8 cellular contexts compared by ENCODE assay signal in genomic region chr5:36878421-36879088, GRCh38. TPM values are rescaled to one million over a fixed set of nuclear protein-coding genes. Genes with fewer than 3 reads are reported as not detected.
DNase-seq lines count a peak whose midpoint lies in the region; ATAC-seq and TF ChIP-seq lines count a peak whose summit lies in the region.

No MANE protein-coding gene starts in this region.

- peak overlapping the region; percentile 86 for H3K27ac Mint-ChIP-seq in GM23338

- H2AFZ ChIP-seq in GM23338 = no peak overlapping the region

- peak; percentile 49 for DNase-seq in AG08396 (ENCODE audit: low spot score)
- DNase-seq in GM23338 (ENCODE audit: low spot score) = peak; percentile 84
- DNase-seq in Panc1 (ENCODE audit: low read depth, low spot score) = no peak
- peak in 1 of 10 donors; percentile 30 for DNase-seq in dorsolateral prefrontal cortex
- DNase-seq in MV-4-11 (lab: John Stamatoyannopoulos, UW) = no peak

- H3K27me3 ChIP-seq in GM23338 (ENCODE audit: insufficient read depth) = no peaks in the 10 kb centered on the region
- H3K27me3 ChIP-seq in Panc1 (ENCODE audit: control insufficient read depth, insufficient read depth, low read length) = no peaks in the 10 kb centered on the region
- no peaks in the 10 kb centered on the region for H3K27me3 ChIP-seq in dorsolateral prefrontal cortex
- no peaks in the 10 kb centered on the region for H3K27me3 ChIP-seq in mononuclear cell (ENCODE audit: insufficient read depth, low read length)

- H3K9me3 Mint-ChIP-seq in GM23338 = no peaks in the 10 kb centered on the region

- BruUV-seq in Panc1 (replicated peaks; lab: Mats Ljungman, UMichigan) = no TSS peak

- peaks cover 2% of the 10 kb centered on the region for H3K27me3 Mint-ChIP-seq in GM23338 (ENCODE audit: insufficient read depth, low read depth, poor library complexity)

- in situ Hi-C loops in Panc1 (cut with HindIII; ENCODE audit: low pct_unique_long_range_greater_than_20kb, low sequenced_read_pairs) = no loop called here

- TF ChIP-seq CTCF in GM23338 (conservative IDR thresholded peaks at IDR 0.05; ENCODE audit: low read depth in 2 of 2) = no peak
- no peak for TF ChIP-seq CTCF in Panc1 (IDR thresholded peaks at IDR 0.05)
- TF ChIP-seq CTCF in dorsolateral prefrontal cortex (IDR thresholded peaks at IDR 0.05 in 54 of 56, conservative IDR thresholded peaks at IDR 0.05 in 2 of 56; ENCODE audit: low read depth in 1 of 56, partially characterized antibody in 56 of 56) = no peak

- ATAC-seq in GM23338 (peak; percentile 48), Panc1 (peak; percentile 17; the same call in 1 of the 2 replicates), GM18861 (IDR thresholded peaks at IDR 0.05; ENCODE audit: unreplicated experiment) (no peak), HG03108 (IDR thresholded peaks at IDR 0.05; ENCODE audit: unreplicated experiment) (no peak)

- H3K79me2 ChIP-seq in GM23338 (replicated peaks; ENCODE audit: insufficient read depth) = peaks cover 86% of the 10 kb centered on the region

- H4K20me1 ChIP-seq in GM23338 (replicated peaks; ENCODE audit: insufficient read depth) = peaks cover 31% of the 10 kb centered on the region

- H3K9me3 ChIP-seq in Panc1 (ENCODE audit: control insufficient read depth, insufficient read depth, low read depth, low read length) = no peaks in the 10 kb centered on the region
- no peaks in the 10 kb centered on the region for H3K9me3 ChIP-seq in mononuclear cell (ENCODE audit: low read depth, low read length)

- H3K4me2 ChIP-seq in GM23338 = peak overlapping the region; percentile 84

- H3K36me3 ChIP-seq in GM23338 (ENCODE audit: insufficient read depth) = no peaks in the 10 kb centered on the region
- peaks cover 3% of the 10 kb centered on the region; the same call in 1 of the 2 replicates for H3K36me3 ChIP-seq in Panc1 (ENCODE audit: control insufficient read depth, insufficient read depth, low read length)

- peaks cover 26% of the 10 kb centered on the region; the same call in 2 of the 3 replicates for H3K4me1 Mint-ChIP-seq in GM23338

- H3K4me3 ChIP-seq in GM23338 = peak overlapping the region; percentile 86
- H3K4me3 ChIP-seq in Panc1 (ENCODE audit: low read depth in 2 of 2, low read length in 2 of 2) = peak overlapping the region; percentile 92 to 96
- H3K4me3 ChIP-seq in dorsolateral prefrontal cortex = peak overlapping the region; percentile 56 to 98 (median 88)
- H3K4me3 ChIP-seq in mononuclear cell (ENCODE audit: low read length) = peak overlapping the region; percentile 96

- peak overlapping the region; percentile 98 for H3K4me3 Mint-ChIP-seq in GM23338

- no peaks in the 10 kb centered on the region for H3K36me3 Mint-ChIP-seq in GM23338 (ENCODE audit: low read depth)

- POLR2A ChIA-PET in Panc1 (lab: Charles Lee) = no interaction called here

- CTCF ChIA-PET in Panc1 (lab: Charles Lee) = no interaction called here

- intact Hi-C loops in Panc1 (cut with micrococcal nuclease; ENCODE audit: unreplicated experiment) (loop anchor here (5.0 to 10.0 kb wide), 2 partner anchors 69 to 116 kb away; no protein-coding TSS in a partner anchor), dorsolateral prefrontal cortex (cut with DNase I) (loop anchor here (5.0 to 10.0 kb wide), 6 partner anchors 126 to 1679 kb away; partner anchors contain the start of genes NADK2 (in 2 of the 2), LIFR (in 1 of the 2), NUP155 (in 1 of the 2) and WDR70 (in 1 of the 2))

- H3K9me2 ChIP-seq in GM23338 (ENCODE audit: insufficient read depth) = no peaks in the 10 kb centered on the region

- H3F3A ChIP-seq in GM23338 (replicated peaks; ENCODE audit: low read depth) = no peaks in the 10 kb centered on the region

- H3K27ac ChIP-seq in GM23338 (ENCODE audit: low read depth) (no peak overlapping the region), Panc1 (ENCODE audit: low read length) (peak overlapping the region; percentile 95), dorsolateral prefrontal cortex (peak overlapping the region in 50 of 59 donors; percentile 9 to 100 (median 98))

- peaks cover 32% of the 10 kb centered on the region for H3K4me1 ChIP-seq in GM23338 (ENCODE audit: insufficient read depth)
- H3K4me1 ChIP-seq in Panc1 (ENCODE audit: control insufficient read depth, insufficient read depth, low read length) = peaks cover 32% of the 10 kb centered on the region
- peaks cover 21% of the 10 kb centered on the region for H3K4me1 ChIP-seq in mononuclear cell (ENCODE audit: insufficient read depth, low read length)

TF ChIP-seq in GM23338, 12 proteins besides CTCF, POLR2A, EP300 and RAD21:
- no peak for TF ChIP-seq ETS1 (IDR thresholded peaks at IDR 0.05)
- no peak for TF ChIP-seq POLR2AphosphoS5 (IDR thresholded peaks at IDR 0.05; ENCODE audit: low read depth)
- no peak for TF ChIP-seq ZNF331 (CRISPR knock-in tag; IDR thresholded peaks at IDR 0.05; ENCODE audit: low read depth)
- no peak for TF ChIP-seq NANOG (IDR thresholded peaks at IDR 0.05; ENCODE audit: borderline replicate concordance)
- no peak for TF ChIP-seq REST (IDR thresholded peaks at IDR 0.05; ENCODE audit: unreplicated experiment)
- no peak for TF ChIP-seq STAT1 (IDR thresholded peaks at IDR 0.05; ENCODE audit: unreplicated experiment)
- no peak for TF ChIP-seq EZH2phosphoT487 (IDR thresholded peaks at IDR 0.05; ENCODE audit: unreplicated experiment)
TF ChIP-seq in GM23338: peak in this region for 0.

RNA-seq across cellular contexts. Expression of gene NIPBL, which starts 2.0 kb away (rescaled TPM):
- total RNA-seq in GM23338 (2014; rRNA removed; shearing (Covaris generic)) = 40.3 and 44.2 TPM in 2 replicates
- polyA plus RNA-seq in GM23338 (2016; fragmentation: Nextera tagmentation; extraction: Ambion mirVana) = 47.1 and 51.4 TPM in 2 replicates
- total RNA-seq in Panc1 (2021; ENCODE audit: unreplicated experiment) = 41.6 TPM
- 19.1 TPM for polyA plus RNA-seq in Panc1 (2012; ENCODE audit: insufficient read length)
- 100 to 1,000 TPM in 1 of 120 experiments, 10 to 100 TPM in 119; 62.5 to 102 (median 79.5) TPM for total RNA-seq in dorsolateral prefrontal cortex
- 97.6 TPM for total RNA-seq in mononuclear cell

Comparison
In these comparisons a context has a peak if more than half of its experiments do, and no peak if none do; other contexts are left out.
1. DNase-seq: peak in AG08396 (single experiment) and GM23338 (single experiment); none in Panc1 (single experiment) and MV-4-11 (single experiment).
2. ATAC-seq: peak in GM23338 (single experiment) and Panc1 (single experiment); none in GM18861 (single experiment) and HG03108 (single experiment).
3. Peak in every context shown above with its lines, with median percentiles within 50 percentile points of each other: H3K4me3 ChIP-seq.